1 cellular context compared by ENCODE assay signal in genomic region chr6:27575594-27576361, GRCh38.
TF ChIP-seq lines count a peak whose summit lies in the region.

No MANE protein-coding gene starts in this region.

TF ChIP-seq in GM23338, 12 proteins besides CTCF, POLR2A, EP300 and RAD21:
- no peak for TF ChIP-seq ZNF462 (CRISPR knock-in tag; IDR thresholded peaks at IDR 0.05)
- TF ChIP-seq JUNB (IDR thresholded peaks at IDR 0.05; ENCODE audit: unreplicated experiment), result no peak
- no peak for TF ChIP-seq NANOG (IDR thresholded peaks at IDR 0.05; ENCODE audit: borderline replicate concordance)
- no peak for TF ChIP-seq EZH2 (IDR thresholded peaks at IDR 0.05; ENCODE audit: low read depth, unreplicated experiment)
- TF ChIP-seq STAT1 (IDR thresholded peaks at IDR 0.05; ENCODE audit: unreplicated experiment), result no peak
- TF ChIP-seq EZH2phosphoT487 (IDR thresholded peaks at IDR 0.05; ENCODE audit: unreplicated experiment), result no peak
- TF ChIP-seq, protein P1, sequence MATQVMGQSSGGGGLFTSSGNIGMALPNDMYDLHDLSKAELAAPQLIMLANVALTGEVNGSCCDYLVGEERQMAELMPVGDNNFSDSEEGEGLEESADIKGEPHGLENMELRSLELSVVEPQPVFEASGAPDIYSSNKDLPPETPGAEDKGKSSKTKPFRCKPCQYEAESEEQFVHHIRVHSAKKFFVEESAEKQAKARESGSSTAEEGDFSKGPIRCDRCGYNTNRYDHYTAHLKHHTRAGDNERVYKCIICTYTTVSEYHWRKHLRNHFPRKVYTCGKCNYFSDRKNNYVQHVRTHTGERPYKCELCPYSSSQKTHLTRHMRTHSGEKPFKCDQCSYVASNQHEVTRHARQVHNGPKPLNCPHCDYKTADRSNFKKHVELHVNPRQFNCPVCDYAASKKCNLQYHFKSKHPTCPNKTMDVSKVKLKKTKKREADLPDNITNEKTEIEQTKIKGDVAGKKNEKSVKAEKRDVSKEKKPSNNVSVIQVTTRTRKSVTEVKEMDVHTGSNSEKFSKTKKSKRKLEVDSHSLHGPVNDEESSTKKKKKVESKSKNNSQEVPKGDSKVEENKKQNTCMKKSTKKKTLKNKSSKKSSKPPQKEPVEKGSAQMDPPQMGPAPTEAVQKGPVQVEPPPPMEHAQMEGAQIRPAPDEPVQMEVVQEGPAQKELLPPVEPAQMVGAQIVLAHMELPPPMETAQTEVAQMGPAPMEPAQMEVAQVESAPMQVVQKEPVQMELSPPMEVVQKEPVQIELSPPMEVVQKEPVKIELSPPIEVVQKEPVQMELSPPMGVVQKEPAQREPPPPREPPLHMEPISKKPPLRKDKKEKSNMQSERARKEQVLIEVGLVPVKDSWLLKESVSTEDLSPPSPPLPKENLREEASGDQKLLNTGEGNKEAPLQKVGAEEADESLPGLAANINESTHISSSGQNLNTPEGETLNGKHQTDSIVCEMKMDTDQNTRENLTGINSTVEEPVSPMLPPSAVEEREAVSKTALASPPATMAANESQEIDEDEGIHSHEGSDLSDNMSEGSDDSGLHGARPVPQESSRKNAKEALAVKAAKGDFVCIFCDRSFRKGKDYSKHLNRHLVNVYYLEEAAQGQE (IDR thresholded peaks at IDR 0.05; ENCODE audit: unreplicated experiment), result no peak
- TF ChIP-seq CREB1 (CRISPR knock-in tag; IDR thresholded peaks at IDR 0.05; ENCODE audit: low read depth), result no peak
- TF ChIP-seq, protein P2, sequence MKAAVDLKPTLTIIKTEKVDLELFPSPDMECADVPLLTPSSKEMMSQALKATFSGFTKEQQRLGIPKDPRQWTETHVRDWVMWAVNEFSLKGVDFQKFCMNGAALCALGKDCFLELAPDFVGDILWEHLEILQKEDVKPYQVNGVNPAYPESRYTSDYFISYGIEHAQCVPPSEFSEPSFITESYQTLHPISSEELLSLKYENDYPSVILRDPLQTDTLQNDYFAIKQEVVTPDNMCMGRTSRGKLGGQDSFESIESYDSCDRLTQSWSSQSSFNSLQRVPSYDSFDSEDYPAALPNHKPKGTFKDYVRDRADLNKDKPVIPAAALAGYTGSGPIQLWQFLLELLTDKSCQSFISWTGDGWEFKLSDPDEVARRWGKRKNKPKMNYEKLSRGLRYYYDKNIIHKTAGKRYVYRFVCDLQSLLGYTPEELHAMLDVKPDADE (IDR thresholded peaks at IDR 0.05), result no peak
- no peak for TF ChIP-seq POLR2AphosphoS5 (IDR thresholded peaks at IDR 0.05; ENCODE audit: low read depth)
- TF ChIP-seq ZNF114 (CRISPR knock-in tag; IDR thresholded peaks at IDR 0.05), result no peak
- TF ChIP-seq ZNF331 (CRISPR knock-in tag; IDR thresholded peaks at IDR 0.05; ENCODE audit: low read depth), result no peak
